In the genomic region with DNA sequence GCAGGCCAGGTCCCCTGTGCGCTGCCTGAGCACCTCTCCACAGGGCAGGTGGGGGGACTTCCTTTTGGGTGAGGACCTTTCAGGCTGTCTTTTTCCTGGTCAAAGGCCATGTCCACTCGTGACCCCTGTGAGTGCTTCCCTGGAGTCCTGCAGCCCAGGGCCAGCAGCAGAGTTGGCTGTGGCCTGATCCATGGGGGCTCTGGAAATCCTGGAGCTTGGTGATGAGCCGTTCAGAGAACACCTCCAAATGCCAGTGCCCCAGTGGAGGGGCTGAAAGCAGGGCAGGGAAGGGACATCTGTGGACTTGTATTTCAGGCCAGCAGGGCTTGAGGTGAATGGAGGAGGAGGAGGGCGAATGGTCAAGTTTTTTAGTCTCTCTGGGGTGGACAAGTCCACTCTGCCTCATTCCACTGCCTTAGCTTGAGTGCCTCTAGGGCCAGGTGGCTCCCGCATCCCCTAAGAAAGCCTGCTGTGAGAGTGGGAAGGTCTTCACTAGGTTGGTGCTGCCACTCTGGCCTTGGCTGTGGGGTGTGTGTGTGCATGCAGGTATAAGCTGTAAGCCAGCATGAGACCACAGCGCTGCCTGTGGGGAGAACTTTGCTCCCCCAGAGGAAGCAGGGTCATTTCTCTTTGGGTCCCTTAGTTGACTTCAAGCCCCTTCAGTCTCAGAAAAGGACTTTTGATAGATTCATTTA, we compare ENCODE assay signal across 20 cellular contexts. TPM values are rescaled to one million over a fixed set of nuclear protein-coding genes. Genes with fewer than 3 reads are reported as not detected.
A peak's percentile ranks its signal among the peaks of the same experiment; 100 is the strongest.
DNase-seq lines count a peak whose midpoint lies in the region; ATAC-seq and TF ChIP-seq lines count a peak whose summit lies in the region.
"Had no signal": no experiment of that assay in that cellular context is flagged by ENCODE, and none has a peak within 500 bp of the region (broad histone marks: within the 10 kb centered on the region; RNA-seq: fewer than 3 reads in every experiment).

No MANE protein-coding gene starts in this region.

- DNase-seq in left cardiac atrium (peak; percentile 11), heart right ventricle (no peak), lower lobe of right lung (peak; percentile 24), aorta (peak; percentile 29 to 61)
- no peak for DNase-seq in activated CD4-positive, alpha-beta T cell treated with anti-CD3 and anti-CD28 coated beads for 4 hours
- DNase-seq: CD4-positive, CD25-positive, alpha-beta regulatory T cell; EL; GF-D8; NCI-H1105; NCI-H146; NCI-H2029 treated with DMSO at 0.1 percent for 48 hours; NCI-H2171; NCI-H345; NCI-H524; SHP77 had no signal

- peaks cover 0 to 3% (median 0%) of the 10 kb centered on the region in 5 experiments for H3K9me3 Mint-ChIP-seq in brain

- H3K27me3 Mint-ChIP-seq in brain, result peaks cover 14% of the 10 kb centered on the region

- H3K4me1 Mint-ChIP-seq in brain, result peaks cover 22% of the 10 kb centered on the region
- H3K4me1 Mint-ChIP-seq: B cell; CD4-positive, CD25-positive, alpha-beta regulatory T cell had no signal

- H3K27ac Mint-ChIP-seq in brain, result peak overlapping the region in 3 of 5 experiments; percentile 1 to 53 (median 35)
- H3K27ac Mint-ChIP-seq: B cell; CD4-positive, CD25-positive, alpha-beta regulatory T cell; IgD-negative memory B cell had no signal

- H3K4me1 ChIP-seq in heart right ventricle (no peaks in the 10 kb centered on the region), lower lobe of right lung (no peaks in the 10 kb centered on the region), aorta (ENCODE audit: control insufficient read depth in 1 of 2, insufficient read depth in 2 of 2, low read length in 2 of 2) (no peaks in the 10 kb centered on the region)
- H3K4me1 ChIP-seq: Peyer's patch had no signal

- ATAC-seq in left cardiac atrium, result no peak
- ATAC-seq in heart right ventricle, result no peak
- no peak for ATAC-seq in lower lobe of right lung
- no peak for ATAC-seq in aorta (ENCODE audit: low FRiP score)
- ATAC-seq in GM21576 (IDR thresholded peaks at IDR 0.05; ENCODE audit: unreplicated experiment), result no peak

- intact Hi-C loops in left cardiac atrium (cut with DNase I) (no loop called here), heart right ventricle (cut with DNase I) (no loop called here), lower lobe of right lung (cut with DNase I) (no loop called here), aorta (cut with DNase I) (no loop called here)

- H3K4me3 ChIP-seq in heart right ventricle (no peak overlapping the region), lower lobe of right lung (no peak overlapping the region), aorta (ENCODE audit: low read length in 2 of 2) (no peak overlapping the region)
- H3K4me3 ChIP-seq: Peyer's patch had no signal

- H3K36me3 Mint-ChIP-seq in brain, result no peaks in the 10 kb centered on the region
- H3K36me3 Mint-ChIP-seq: CD4-positive, CD25-positive, alpha-beta regulatory T cell; IgD-negative memory B cell had no signal

- H3K4me3 Mint-ChIP-seq in brain, result no peak overlapping the region
- H3K4me3 Mint-ChIP-seq: B cell; CD4-positive, CD25-positive, alpha-beta regulatory T cell had no signal

- H3K36me3 ChIP-seq in heart right ventricle (no peaks in the 10 kb centered on the region), lower lobe of right lung (no peaks in the 10 kb centered on the region), aorta (ENCODE audit: control insufficient read depth in 1 of 2, insufficient read depth in 2 of 2, low read length in 1 of 2) (no peaks in the 10 kb centered on the region)
- H3K36me3 ChIP-seq: Peyer's patch had no signal

- TF ChIP-seq CTCF in heart right ventricle (IDR thresholded peaks at IDR 0.05), result no peak
- TF ChIP-seq CTCF in brain (conservative IDR thresholded peaks at IDR 0.05), result no peak
- no peak for TF ChIP-seq CTCF in lower lobe of right lung (IDR thresholded peaks at IDR 0.05)

- H3K27ac ChIP-seq in heart right ventricle (no peak overlapping the region), lower lobe of right lung (no peak overlapping the region), aorta (ENCODE audit: low read depth in 1 of 2, low read length in 2 of 2) (no peak overlapping the region)
- H3K27ac ChIP-seq: Peyer's patch had no signal

- no peaks in the 10 kb centered on the region for H3K9me3 ChIP-seq in heart right ventricle
- H3K9me3 ChIP-seq in lower lobe of right lung, result no peaks in the 10 kb centered on the region
- no peaks in the 10 kb centered on the region for H3K9me3 ChIP-seq in aorta (ENCODE audit: control insufficient read depth, low read length)
- H3K9me3 ChIP-seq: Peyer's patch had no signal

- H3K27me3 ChIP-seq in heart right ventricle (peaks cover 0 to 19% (median 6%) of the 10 kb centered on the region in 7 donors), lower lobe of right lung (ENCODE audit: low read depth) (peaks cover 7% of the 10 kb centered on the region), aorta (ENCODE audit: control insufficient read depth in 1 of 2, insufficient read depth in 2 of 2, low read length in 1 of 2) (no peaks in the 10 kb centered on the region)
- H3K27me3 ChIP-seq: Peyer's patch had no signal

- WGBS in heart right ventricle, 2 donors, result 76 to 84% methylated on average over 6 of the region's 6 CpGs
- WGBS in aorta, 2 donors, result 91 to 95% methylated on average over 6 of the region's 6 CpGs

RNA-seq across cellular contexts. Expression of a gene that starts 25.3 kb away (rescaled TPM):
- total RNA-seq in left cardiac atrium, result 100 to 1,000 TPM; 103 to 116 TPM
- total RNA-seq in heart right ventricle, result 100 to 1,000 TPM; 122 to 179 (median 144) TPM
- polyA plus RNA-seq in heart right ventricle, result 100 to 1,000 TPM; 116 to 118 TPM
- polyA plus RNA-seq in brain (ENCODE audit: insufficient read depth, low read depth, low replicate concordance), result 94.6 TPM
- total RNA-seq in lower lobe of right lung, result 118 TPM
- 10 to 100 TPM; 46.0 to 49.1 TPM for total RNA-seq in aorta
- polyA plus RNA-seq in aorta, result 10 to 100 TPM; 65.7 to 84.3 TPM

Comparison
In these comparisons a context has a peak if more than half of its experiments do, and no peak if none do; other contexts are left out.
1. DNase-seq: peak in left cardiac atrium (single experiment), lower lobe of right lung (single experiment) and aorta (2 of 2); none in heart right ventricle (0 of 2) and activated CD4-positive, alpha-beta T cell treated with anti-CD3 and anti-CD28 coated beads for 4 hours (0 of 2).